8 cellular contexts compared by ENCODE assay signal in the genomic region with DNA sequence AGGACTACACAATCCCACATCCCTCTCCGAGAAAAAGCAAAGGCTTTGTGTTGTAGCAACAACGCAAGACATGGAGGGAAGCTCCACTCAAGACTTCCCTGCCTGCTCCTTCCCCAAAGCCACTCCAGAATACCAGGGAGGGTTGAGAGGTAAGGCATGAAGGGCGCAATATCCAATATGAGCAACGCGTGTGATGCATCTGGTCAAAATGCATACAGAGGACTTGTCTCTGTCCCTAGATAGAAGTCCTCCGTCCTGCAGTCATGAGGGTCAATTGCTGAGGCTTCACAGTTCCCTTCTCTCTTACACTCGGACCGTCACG. TPM values are rescaled to one million over a fixed set of nuclear protein-coding genes. Genes with fewer than 3 reads are reported as not detected.
DNase-seq lines count a peak whose midpoint lies in the region; ATAC-seq and TF ChIP-seq lines count a peak whose summit lies in the region.

No MANE protein-coding gene starts in this region.

- peaks cover 17% of the 10 kb centered on the region for H4K20me1 ChIP-seq in osteoblast (ENCODE audit: insufficient read depth, low read length)

- POLR2A ChIA-PET in AG04449 (lab: Yijun Ruan, JAX) (no interaction called here), RWPE1 (lab: Yijun Ruan, JAX; ENCODE audit: low non-redundant PET) (no interaction called here)

- peak overlapping the region; percentile 99 for H2AFZ ChIP-seq in osteoblast (ENCODE audit: low read length)

- H3K4me1 ChIP-seq in osteoblast (ENCODE audit: insufficient read depth, low read length), result peaks cover 20% of the 10 kb centered on the region

- CTCF ChIA-PET in AG04449 (lab: Yijun Ruan, JAX), result interaction anchor here (1.1 to 3.7 kb wide), 4 partner anchors 10 to 489 kb away, joined by 3 to 13 read pairs (median 4); no protein-coding TSS in a partner anchor
- CTCF ChIA-PET in RWPE1 (lab: Yijun Ruan, JAX), result interaction anchor here (0.6 to 2.1 kb wide), 4 partner anchors 10 to 920 kb away, joined by 3 to 7 read pairs (median 4); no protein-coding TSS in a partner anchor

- H3K27me3 ChIP-seq in osteoblast (ENCODE audit: insufficient read depth, low read length), result no peaks in the 10 kb centered on the region

- no peak for DNase-seq in AG04449 (ENCODE audit: low read depth, low spot score)
- DNase-seq in RWPE1 (ENCODE audit: low spot score), result no peak
- DNase-seq in epithelial cell of prostate (ENCODE audit: low read depth, low spot score), result no peak
- peak; percentile 49 for DNase-seq in osteoblast (ENCODE audit: insufficient read length, low spot score, missing footprints)
- DNase-seq in NCI-H1092 treated with DMSO at 0.1 percent for 48 hours (lab: John Stamatoyannopoulos, UW), result no peak
- DNase-seq in activated CD4-positive, alpha-beta T cell treated with anti-CD3 and anti-CD28 coated beads for 1 hour, result no peak

- ATAC-seq in GM18858 (IDR thresholded peaks at IDR 0.05; ENCODE audit: unreplicated experiment), result peak; percentile 15
- no peak for ATAC-seq in GM19463 (IDR thresholded peaks at IDR 0.05; ENCODE audit: unreplicated experiment)

- peak overlapping the region; percentile 98 for H3K4me3 ChIP-seq in AG04449 (ENCODE audit: low read depth, low read length)
- peak overlapping the region; percentile 94 for H3K4me3 ChIP-seq in osteoblast (ENCODE audit: insufficient read depth, low read length)

- H3K9me3 ChIP-seq in osteoblast (ENCODE audit: low read depth, low read length), result no peaks in the 10 kb centered on the region

- no peak for TF ChIP-seq CTCF in AG04449 (IDR thresholded peaks at IDR 0.05; ENCODE audit: insufficient read depth, low read length, missing control alignments)
- no peak for TF ChIP-seq CTCF in RWPE1 (conservative IDR thresholded peaks at IDR 0.05; ENCODE audit: low read depth)
- no peak for TF ChIP-seq CTCF in osteoblast (IDR thresholded peaks at IDR 0.05; ENCODE audit: extremely low read depth, low read depth, low read length)

- H3K27ac ChIP-seq in RWPE1 (peak overlapping the region; percentile 92), epithelial cell of prostate (peak overlapping the region; percentile 78), osteoblast (ENCODE audit: low read depth, low read length) (peak overlapping the region; percentile 72)

- peaks cover 92% of the 10 kb centered on the region for H3K79me2 ChIP-seq in osteoblast (ENCODE audit: insufficient read depth, low read length)

- H3K36me3 ChIP-seq in osteoblast (ENCODE audit: insufficient read depth, low read length), result no peaks in the 10 kb centered on the region

- H3K4me2 ChIP-seq in osteoblast (ENCODE audit: insufficient read depth, low read length), result peak overlapping the region; percentile 99

RNA-seq across cellular contexts. Expression of a gene that starts 0.5 kb away (rescaled TPM):
- total RNA-seq in osteoblast, result 22.4 and 24.8 TPM in 2 replicates

RNA-seq across cellular contexts. Expression of a gene that starts 0.9 kb away (rescaled TPM):
- 22.4 and 29.8 TPM in 2 replicates for total RNA-seq in osteoblast
